In the genomic region with DNA sequence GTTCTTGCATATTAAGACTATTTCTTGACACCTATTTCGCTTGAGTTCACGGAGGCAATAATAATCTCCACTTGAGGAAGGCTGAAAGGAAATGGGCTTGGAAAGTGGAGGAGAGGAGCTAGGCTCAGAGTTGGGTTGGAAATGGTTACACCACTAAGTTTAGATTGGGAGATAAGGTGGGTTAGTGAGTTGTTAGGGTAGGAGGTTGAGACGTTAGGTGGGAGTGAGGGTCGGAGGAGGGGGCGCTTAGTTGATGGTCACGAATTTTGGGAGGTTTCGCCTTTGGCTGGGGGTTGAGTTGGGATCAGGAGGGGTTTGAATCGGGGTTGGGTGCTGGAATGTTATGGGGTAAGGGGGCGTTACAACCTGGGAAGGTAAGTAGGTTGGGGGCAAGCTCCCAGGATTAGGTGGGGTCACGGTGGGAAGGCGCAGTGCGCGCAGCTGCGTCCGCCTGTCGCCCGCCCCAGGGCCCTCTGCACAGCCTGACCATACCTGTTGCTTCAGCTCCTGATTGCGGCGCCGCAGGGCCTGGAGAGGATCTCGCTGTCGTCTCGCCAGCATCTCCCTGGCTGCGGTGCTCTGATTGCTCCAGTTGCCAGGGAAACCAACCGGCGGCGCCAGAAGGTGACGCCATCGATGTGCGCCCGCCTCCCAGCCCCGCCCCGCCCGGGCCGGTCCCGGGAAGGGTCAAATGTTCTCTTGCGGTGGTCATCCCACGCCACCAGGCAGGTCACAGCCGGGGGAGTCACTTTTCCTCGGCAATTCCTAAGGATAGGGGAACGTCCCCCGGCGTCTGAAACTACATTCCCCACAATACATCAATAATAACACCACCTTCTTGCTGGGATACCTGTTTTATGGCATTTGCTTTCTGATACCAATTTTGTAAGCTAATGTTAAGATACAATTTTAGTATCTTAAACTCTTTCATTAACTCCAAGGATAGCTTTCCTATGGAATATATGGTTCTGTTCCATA, we compare ENCODE assay signal across 1 cellular context.
TF ChIP-seq lines count a peak whose summit lies in the region.

A gene (minus strand): TSS at position 606 of the 978 bp plus-strand sequence. CDS start 45 bp downstream, at position 561.

TF ChIP-seq in K562, 482 proteins besides CTCF, POLR2A, EP300 and RAD21 (continued from another document and continues in another):
- TF ChIP-seq, protein P1, sequence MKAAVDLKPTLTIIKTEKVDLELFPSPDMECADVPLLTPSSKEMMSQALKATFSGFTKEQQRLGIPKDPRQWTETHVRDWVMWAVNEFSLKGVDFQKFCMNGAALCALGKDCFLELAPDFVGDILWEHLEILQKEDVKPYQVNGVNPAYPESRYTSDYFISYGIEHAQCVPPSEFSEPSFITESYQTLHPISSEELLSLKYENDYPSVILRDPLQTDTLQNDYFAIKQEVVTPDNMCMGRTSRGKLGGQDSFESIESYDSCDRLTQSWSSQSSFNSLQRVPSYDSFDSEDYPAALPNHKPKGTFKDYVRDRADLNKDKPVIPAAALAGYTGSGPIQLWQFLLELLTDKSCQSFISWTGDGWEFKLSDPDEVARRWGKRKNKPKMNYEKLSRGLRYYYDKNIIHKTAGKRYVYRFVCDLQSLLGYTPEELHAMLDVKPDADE (conservative IDR thresholded peaks at IDR 0.05; ENCODE audit: control insufficient read depth, low read depth, low read length), result no peak
- TF ChIP-seq HMGN3 (IDR thresholded peaks at IDR 0.05; ENCODE audit: borderline replicate concordance, extremely low read depth, insufficient read length, low read depth, low read length) (peak; percentile 51), RBM34 (IDR thresholded peaks at IDR 0.05; ENCODE audit: borderline replicate concordance, insufficient read depth, low read length) (no peak), EWSR1 (IDR thresholded peaks at IDR 0.05; ENCODE audit: borderline replicate concordance, low read depth, partially characterized antibody) (no peak), TBP (optimal IDR thresholded peaks at IDR 0.05; ENCODE audit: low read depth, low read length) (peak; percentile 20), TARDBP (IDR thresholded peaks at IDR 0.05) (no peak), STAT5A (IDR thresholded peaks at IDR 0.05; ENCODE audit: borderline replicate concordance, low read length) (no peak), MYNN (IDR thresholded peaks at IDR 0.05) (no peak), MYNN (CRISPR knock-in tag; IDR thresholded peaks at IDR 0.05) (no peak), LCOR (CRISPR knock-in tag; IDR thresholded peaks at IDR 0.05) (no peak), NCOA4 (IDR thresholded peaks at IDR 0.05; ENCODE audit: partially characterized antibody) (no peak), ERF (CRISPR knock-in tag; IDR thresholded peaks at IDR 0.05) (no peak), CBX3 (IDR thresholded peaks at IDR 0.05; ENCODE audit: borderline replicate concordance in 1 of 2, low read length in 2 of 2) (no peak), SMC3 (conservative IDR thresholded peaks at IDR 0.05; ENCODE audit: insufficient read depth, low read depth, low read length) (no peak), NR3C1 (CRISPR knock-in tag; IDR thresholded peaks at IDR 0.05) (no peak), NFATC3 (IDR thresholded peaks at IDR 0.05) (no peak), SETDB1 (IDR thresholded peaks at IDR 0.05; ENCODE audit: low read length) (no peak), HDAC6 (IDR thresholded peaks at IDR 0.05; ENCODE audit: low read depth, low read length) (no peak), CEBPG (CRISPR knock-in tag; IDR thresholded peaks at IDR 0.05) (0 out of 2 replicates have a peak, but pooled peaks have one; percentile 13), CEBPG (tag; conservative IDR thresholded peaks at IDR 0.05 in 1 of 2, IDR thresholded peaks at IDR 0.05 in 1 of 2) (no peak), PHB (CRISPR knock-in tag; IDR thresholded peaks at IDR 0.05) (no peak), PHF21A (IDR thresholded peaks at IDR 0.05; ENCODE audit: borderline replicate concordance, low read depth) (peak; percentile 22; the same call in 1 of the 2 replicates), FOXJ3 (CRISPR knock-in tag; IDR thresholded peaks at IDR 0.05) (no peak), NUFIP1 (IDR thresholded peaks at IDR 0.05; ENCODE audit: partially characterized antibody) (no peak), XRCC5 (IDR thresholded peaks at IDR 0.05; ENCODE audit: low read depth, low read length) (no peak), PHF20 (IDR thresholded peaks at IDR 0.05; ENCODE audit: partially characterized antibody) (peak; percentile 91), KLF6 (CRISPR knock-in tag; IDR thresholded peaks at IDR 0.05; ENCODE audit: borderline replicate concordance) (no peak), CAMTA2 (CRISPR knock-in tag; conservative IDR thresholded peaks at IDR 0.05) (no peak), ZNF143 (CRISPR knock-in tag; IDR thresholded peaks at IDR 0.05) (no peak), SP2 (IDR thresholded peaks at IDR 0.05; ENCODE audit: extremely low read depth, low read depth, low read length, poor library complexity, severe bottlenecking) (no peak), TEAD4 (IDR thresholded peaks at IDR 0.05; ENCODE audit: low read length) (no peak), TEAD4 (CRISPR knock-in tag; IDR thresholded peaks at IDR 0.05; ENCODE audit: borderline replicate concordance) (no peak), POLR2AphosphoS2 (IDR thresholded peaks at IDR 0.05; ENCODE audit: low read length) (no peak), EP400 (IDR thresholded peaks at IDR 0.05) (peak; percentile 22; the same call in 1 of the 2 replicates), HDAC3 (IDR thresholded peaks at IDR 0.05; ENCODE audit: borderline replicate concordance, partially characterized antibody) (no peak), IFI16 (CRISPR knock-in tag; IDR thresholded peaks at IDR 0.05) (no peak)
- TF ChIP-seq, protein P2, sequence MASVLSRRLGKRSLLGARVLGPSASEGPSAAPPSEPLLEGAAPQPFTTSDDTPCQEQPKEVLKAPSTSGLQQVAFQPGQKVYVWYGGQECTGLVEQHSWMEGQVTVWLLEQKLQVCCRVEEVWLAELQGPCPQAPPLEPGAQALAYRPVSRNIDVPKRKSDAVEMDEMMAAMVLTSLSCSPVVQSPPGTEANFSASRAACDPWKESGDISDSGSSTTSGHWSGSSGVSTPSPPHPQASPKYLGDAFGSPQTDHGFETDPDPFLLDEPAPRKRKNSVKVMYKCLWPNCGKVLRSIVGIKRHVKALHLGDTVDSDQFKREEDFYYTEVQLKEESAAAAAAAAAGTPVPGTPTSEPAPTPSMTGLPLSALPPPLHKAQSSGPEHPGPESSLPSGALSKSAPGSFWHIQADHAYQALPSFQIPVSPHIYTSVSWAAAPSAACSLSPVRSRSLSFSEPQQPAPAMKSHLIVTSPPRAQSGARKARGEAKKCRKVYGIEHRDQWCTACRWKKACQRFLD (CRISPR knock-in tag; IDR thresholded peaks at IDR 0.05), result no peak
- TF ChIP-seq, protein P3, sequence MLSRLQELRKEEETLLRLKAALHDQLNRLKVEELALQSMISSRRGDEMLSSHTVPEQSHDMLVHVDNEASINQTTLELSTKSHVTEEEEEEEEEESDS (CRISPR knock-in tag; IDR thresholded peaks at IDR 0.05), result no peak
- TF ChIP-seq, protein P4, sequence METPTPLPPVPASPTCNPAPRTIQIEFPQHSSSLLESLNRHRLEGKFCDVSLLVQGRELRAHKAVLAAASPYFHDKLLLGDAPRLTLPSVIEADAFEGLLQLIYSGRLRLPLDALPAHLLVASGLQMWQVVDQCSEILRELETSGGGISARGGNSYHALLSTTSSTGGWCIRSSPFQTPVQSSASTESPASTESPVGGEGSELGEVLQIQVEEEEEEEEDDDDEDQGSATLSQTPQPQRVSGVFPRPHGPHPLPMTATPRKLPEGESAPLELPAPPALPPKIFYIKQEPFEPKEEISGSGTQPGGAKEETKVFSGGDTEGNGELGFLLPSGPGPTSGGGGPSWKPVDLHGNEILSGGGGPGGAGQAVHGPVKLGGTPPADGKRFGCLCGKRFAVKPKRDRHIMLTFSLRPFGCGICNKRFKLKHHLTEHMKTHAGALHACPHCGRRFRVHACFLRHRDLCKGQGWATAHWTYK (CRISPR knock-in tag; IDR thresholded peaks at IDR 0.05), result no peak
- TF ChIP-seq, protein P5, sequence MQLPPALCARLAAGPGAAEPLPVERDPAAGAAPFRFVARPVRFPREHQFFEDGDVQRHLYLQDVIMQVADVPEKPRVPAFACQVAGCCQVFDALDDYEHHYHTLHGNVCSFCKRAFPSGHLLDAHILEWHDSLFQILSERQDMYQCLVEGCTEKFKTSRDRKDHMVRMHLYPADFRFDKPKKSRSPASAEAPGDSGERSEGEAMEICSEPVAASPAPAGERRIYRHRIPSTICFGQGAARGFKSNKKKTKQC (CRISPR knock-in tag; IDR thresholded peaks at IDR 0.05), result no peak
- TF ChIP-seq, protein P6, sequence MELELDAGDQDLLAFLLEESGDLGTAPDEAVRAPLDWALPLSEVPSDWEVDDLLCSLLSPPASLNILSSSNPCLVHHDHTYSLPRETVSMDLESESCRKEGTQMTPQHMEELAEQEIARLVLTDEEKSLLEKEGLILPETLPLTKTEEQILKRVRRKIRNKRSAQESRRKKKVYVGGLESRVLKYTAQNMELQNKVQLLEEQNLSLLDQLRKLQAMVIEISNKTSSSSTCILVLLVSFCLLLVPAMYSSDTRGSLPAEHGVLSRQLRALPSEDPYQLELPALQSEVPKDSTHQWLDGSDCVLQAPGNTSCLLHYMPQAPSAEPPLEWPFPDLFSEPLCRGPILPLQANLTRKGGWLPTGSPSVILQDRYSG (tag; conservative IDR thresholded peaks at IDR 0.05; ENCODE audit: low read depth), result no peak
- TF ChIP-seq, protein P7, sequence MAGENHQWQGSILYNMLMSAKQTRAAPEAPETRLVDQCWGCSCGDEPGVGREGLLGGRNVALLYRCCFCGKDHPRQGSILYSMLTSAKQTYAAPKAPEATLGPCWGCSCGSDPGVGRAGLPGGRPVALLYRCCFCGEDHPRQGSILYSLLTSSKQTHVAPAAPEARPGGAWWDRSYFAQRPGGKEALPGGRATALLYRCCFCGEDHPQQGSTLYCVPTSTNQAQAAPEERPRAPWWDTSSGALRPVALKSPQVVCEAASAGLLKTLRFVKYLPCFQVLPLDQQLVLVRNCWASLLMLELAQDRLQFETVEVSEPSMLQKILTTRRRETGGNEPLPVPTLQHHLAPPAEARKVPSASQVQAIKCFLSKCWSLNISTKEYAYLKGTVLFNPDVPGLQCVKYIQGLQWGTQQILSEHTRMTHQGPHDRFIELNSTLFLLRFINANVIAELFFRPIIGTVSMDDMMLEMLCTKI (IDR thresholded peaks at IDR 0.05; ENCODE audit: partially characterized antibody), result no peak
- TF ChIP-seq, protein P8, sequence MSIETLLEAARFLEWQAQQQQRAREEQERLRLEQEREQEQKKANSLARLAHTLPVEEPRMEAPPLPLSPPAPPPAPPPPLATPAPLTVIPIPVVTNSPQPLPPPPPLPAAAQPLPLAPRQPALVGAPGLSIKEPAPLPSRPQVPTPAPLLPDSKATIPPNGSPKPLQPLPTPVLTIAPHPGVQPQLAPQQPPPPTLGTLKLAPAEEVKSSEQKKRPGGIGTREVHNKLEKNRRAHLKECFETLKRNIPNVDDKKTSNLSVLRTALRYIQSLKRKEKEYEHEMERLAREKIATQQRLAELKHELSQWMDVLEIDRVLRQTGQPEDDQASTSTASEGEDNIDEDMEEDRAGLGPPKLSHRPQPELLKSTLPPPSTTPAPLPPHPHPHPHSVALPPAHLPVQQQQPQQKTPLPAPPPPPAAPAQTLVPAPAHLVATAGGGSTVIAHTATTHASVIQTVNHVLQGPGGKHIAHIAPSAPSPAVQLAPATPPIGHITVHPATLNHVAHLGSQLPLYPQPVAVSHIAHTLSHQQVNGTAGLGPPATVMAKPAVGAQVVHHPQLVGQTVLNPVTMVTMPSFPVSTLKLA (conservative IDR thresholded peaks at IDR 0.05), result peak in 1 of 2 experiments; percentile 65; a peak in 2 of 4 replicates
- TF ChIP-seq, protein P9, sequence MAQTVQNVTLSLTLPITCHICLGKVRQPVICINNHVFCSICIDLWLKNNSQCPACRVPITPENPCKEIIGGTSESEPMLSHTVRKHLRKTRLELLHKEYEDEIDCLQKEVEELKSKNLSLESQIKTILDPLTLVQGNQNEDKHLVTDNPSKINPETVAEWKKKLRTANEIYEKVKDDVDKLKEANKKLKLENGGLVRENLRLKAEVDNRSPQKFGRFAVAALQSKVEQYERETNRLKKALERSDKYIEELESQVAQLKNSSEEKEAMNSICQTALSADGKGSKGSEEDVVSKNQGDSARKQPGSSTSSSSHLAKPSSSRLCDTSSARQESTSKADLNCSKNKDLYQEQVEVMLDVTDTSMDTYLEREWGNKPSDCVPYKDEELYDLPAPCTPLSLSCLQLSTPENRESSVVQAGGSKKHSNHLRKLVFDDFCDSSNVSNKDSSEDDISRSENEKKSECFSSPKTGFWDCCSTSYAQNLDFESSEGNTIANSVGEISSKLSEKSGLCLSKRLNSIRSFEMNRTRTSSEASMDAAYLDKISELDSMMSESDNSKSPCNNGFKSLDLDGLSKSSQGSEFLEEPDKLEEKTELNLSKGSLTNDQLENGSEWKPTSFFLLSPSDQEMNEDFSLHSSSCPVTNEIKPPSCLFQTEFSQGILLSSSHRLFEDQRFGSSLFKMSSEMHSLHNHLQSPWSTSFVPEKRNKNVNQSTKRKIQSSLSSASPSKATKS (CRISPR knock-in tag; IDR thresholded peaks at IDR 0.05), result no peak
- TF ChIP-seq, protein P10, sequence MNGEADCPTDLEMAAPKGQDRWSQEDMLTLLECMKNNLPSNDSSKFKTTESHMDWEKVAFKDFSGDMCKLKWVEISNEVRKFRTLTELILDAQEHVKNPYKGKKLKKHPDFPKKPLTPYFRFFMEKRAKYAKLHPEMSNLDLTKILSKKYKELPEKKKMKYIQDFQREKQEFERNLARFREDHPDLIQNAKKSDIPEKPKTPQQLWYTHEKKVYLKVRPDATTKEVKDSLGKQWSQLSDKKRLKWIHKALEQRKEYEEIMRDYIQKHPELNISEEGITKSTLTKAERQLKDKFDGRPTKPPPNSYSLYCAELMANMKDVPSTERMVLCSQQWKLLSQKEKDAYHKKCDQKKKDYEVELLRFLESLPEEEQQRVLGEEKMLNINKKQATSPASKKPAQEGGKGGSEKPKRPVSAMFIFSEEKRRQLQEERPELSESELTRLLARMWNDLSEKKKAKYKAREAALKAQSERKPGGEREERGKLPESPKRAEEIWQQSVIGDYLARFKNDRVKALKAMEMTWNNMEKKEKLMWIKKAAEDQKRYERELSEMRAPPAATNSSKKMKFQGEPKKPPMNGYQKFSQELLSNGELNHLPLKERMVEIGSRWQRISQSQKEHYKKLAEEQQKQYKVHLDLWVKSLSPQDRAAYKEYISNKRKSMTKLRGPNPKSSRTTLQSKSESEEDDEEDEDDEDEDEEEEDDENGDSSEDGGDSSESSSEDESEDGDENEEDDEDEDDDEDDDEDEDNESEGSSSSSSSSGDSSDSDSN (IDR thresholded peaks at IDR 0.05; ENCODE audit: borderline replicate concordance in 1 of 2, low read depth in 2 of 2, low read length in 2 of 2), result no peak
- TF ChIP-seq, protein P11, sequence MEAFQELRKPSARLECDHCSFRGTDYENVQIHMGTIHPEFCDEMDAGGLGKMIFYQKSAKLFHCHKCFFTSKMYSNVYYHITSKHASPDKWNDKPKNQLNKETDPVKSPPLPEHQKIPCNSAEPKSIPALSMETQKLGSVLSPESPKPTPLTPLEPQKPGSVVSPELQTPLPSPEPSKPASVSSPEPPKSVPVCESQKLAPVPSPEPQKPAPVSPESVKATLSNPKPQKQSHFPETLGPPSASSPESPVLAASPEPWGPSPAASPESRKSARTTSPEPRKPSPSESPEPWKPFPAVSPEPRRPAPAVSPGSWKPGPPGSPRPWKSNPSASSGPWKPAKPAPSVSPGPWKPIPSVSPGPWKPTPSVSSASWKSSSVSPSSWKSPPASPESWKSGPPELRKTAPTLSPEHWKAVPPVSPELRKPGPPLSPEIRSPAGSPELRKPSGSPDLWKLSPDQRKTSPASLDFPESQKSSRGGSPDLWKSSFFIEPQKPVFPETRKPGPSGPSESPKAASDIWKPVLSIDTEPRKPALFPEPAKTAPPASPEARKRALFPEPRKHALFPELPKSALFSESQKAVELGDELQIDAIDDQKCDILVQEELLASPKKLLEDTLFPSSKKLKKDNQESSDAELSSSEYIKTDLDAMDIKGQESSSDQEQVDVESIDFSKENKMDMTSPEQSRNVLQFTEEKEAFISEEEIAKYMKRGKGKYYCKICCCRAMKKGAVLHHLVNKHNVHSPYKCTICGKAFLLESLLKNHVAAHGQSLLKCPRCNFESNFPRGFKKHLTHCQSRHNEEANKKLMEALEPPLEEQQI (IDR thresholded peaks at IDR 0.05), result no peak
